9 cellular contexts compared by ENCODE assay signal in genomic region chr3:138936763-138937689, GRCh38. TPM values are rescaled to one million over a fixed set of nuclear protein-coding genes. Genes with fewer than 3 reads are reported as not detected.
DNase-seq lines count a peak whose midpoint lies in the region; ATAC-seq lines count a peak whose summit lies in the region.
"Had no signal": no experiment of that assay in that cellular context is flagged by ENCODE, and none has a peak within 500 bp of the region (broad histone marks: within the 10 kb centered on the region; RNA-seq: fewer than 3 reads in every experiment).

No MANE protein-coding gene starts in this region.

- no peak for ATAC-seq in stimulated activated naive B cell treated with anti-CD40 and anti-IgM and Interleukin-4, amounts not matched to agents 10 μg/mL and 1 μg/mL and 100 μg/mL, for 72 hours (replicated peaks)
- no peak for ATAC-seq in HG02870 (IDR thresholded peaks at IDR 0.05; ENCODE audit: unreplicated experiment)

- no peaks in the 10 kb centered on the region for H3K9me3 ChIP-seq in iPS-18c (ENCODE audit: control insufficient read depth, insufficient read depth, low read length)

- H3K36me3 Mint-ChIP-seq in activated CD4-positive, alpha-beta memory T cell treated with anti-CD3 and anti-CD28 coated beads, Interleukin-2, amount 10 ng/mL, durations not matched to agents 7 days and 5 days (ENCODE audit: low read depth), result peaks cover 2% of the 10 kb centered on the region
- H3K36me3 Mint-ChIP-seq in activated CD4-positive, alpha-beta memory T cell treated with anti-CD3 and anti-CD28 coated beads for 36 hours, result no peaks in the 10 kb centered on the region
- H3K36me3 Mint-ChIP-seq in activated T-helper 1 cell treated with anti-CD3 and anti-CD28 coated beads, Interleukin-12 subunit alpha, Interleukin-12 subunit beta, Interleukin-2, Interleukin-4 antibody, amounts not matched to agents 30 ng/mL and 10 ng/mL and 1 ng/mL, durations not matched to agents 14 hours and 24 hours and 36 hours (ENCODE audit: low read depth), result no peaks in the 10 kb centered on the region
- no peaks in the 10 kb centered on the region for H3K36me3 Mint-ChIP-seq in stimulated activated naive B cell treated with anti-CD40 and anti-IgM and Interleukin-4, amounts not matched to agents 10 μg/mL and 1 μg/mL and 100 μg/mL, for 72 hours

- H3K27ac Mint-ChIP-seq in activated CD4-positive, alpha-beta memory T cell treated with anti-CD3 and anti-CD28 coated beads, Interleukin-2, amount 10 ng/mL, durations not matched to agents 7 days and 5 days, result peak overlapping the region; percentile 35
- H3K27ac Mint-ChIP-seq in activated CD4-positive, alpha-beta memory T cell treated with anti-CD3 and anti-CD28 coated beads for 36 hours, result no peak overlapping the region
- peak overlapping the region; percentile 13 for H3K27ac Mint-ChIP-seq in activated T-helper 1 cell treated with anti-CD3 and anti-CD28 coated beads, Interleukin-12 subunit alpha, Interleukin-12 subunit beta, Interleukin-2, Interleukin-4 antibody, amounts not matched to agents 30 ng/mL and 10 ng/mL and 1 ng/mL, durations not matched to agents 14 hours and 24 hours and 36 hours
- H3K27ac Mint-ChIP-seq in stimulated activated naive B cell treated with anti-CD40 and anti-IgM and Interleukin-4, amounts not matched to agents 10 μg/mL and 1 μg/mL and 100 μg/mL, for 72 hours, result peak overlapping the region; percentile 51

- intact Hi-C loops in activated CD4-positive, alpha-beta memory T cell treated with anti-CD3 and anti-CD28 coated beads for 36 hours (cut with micrococcal nuclease), result loop anchor here (1.0 to 5.0 kb wide), 6 partner anchors 9 to 505 kb away; partner anchors contain the start of gene ESYT3
- intact Hi-C loops in activated T-helper 1 cell treated with anti-CD3 and anti-CD28 coated beads, Interleukin-12 subunit alpha, Interleukin-12 subunit beta, Interleukin-2, Interleukin-4 antibody, amounts not matched to agents 30 ng/mL and 10 ng/mL and 1 ng/mL, durations not matched to agents 14 hours and 24 hours and 36 hours (cut with micrococcal nuclease), result loop anchor here (1.0 to 2.0 kb wide), 3 partner anchors 7 to 392 kb away; no protein-coding TSS in a partner anchor

- POLR2A ChIA-PET in activated CD4-positive, alpha-beta memory T cell treated with anti-CD3 and anti-CD28 coated beads, Interleukin-2, amount 10 ng/mL, durations not matched to agents 7 days and 5 days (lab: Charles Lee), result interaction anchor here (1.3 kb wide), 1 partner anchor 8 kb away, joined by 3 read pairs; no protein-coding TSS in a partner anchor
- POLR2A ChIA-PET in activated CD4-positive, alpha-beta memory T cell treated with anti-CD3 and anti-CD28 coated beads for 36 hours (lab: Charles Lee), result interaction anchor here (0.5 kb wide), 1 partner anchor 281 kb away, joined by 3 read pairs; no protein-coding TSS in a partner anchor

- CTCF ChIA-PET in activated CD4-positive, alpha-beta memory T cell treated with anti-CD3 and anti-CD28 coated beads, Interleukin-2, amount 10 ng/mL, durations not matched to agents 7 days and 5 days (lab: Charles Lee), result interaction anchor here (0.7 to 5.0 kb wide), 20 partner anchors 8 to 1169 kb away, joined by 3 to 27 read pairs (median 6); partner anchors contain the start of genes CEP70, ESYT3, FOXL2 and FOXL2NB
- CTCF ChIA-PET in activated CD4-positive, alpha-beta memory T cell treated with anti-CD3 and anti-CD28 coated beads for 36 hours (lab: Charles Lee), result interaction anchor here (0.6 to 9.7 kb wide), 28 partner anchors 7 to 829 kb away, joined by 3 to 171 read pairs (median 4); partner anchors contain the start of genes CEP70, FOXL2 and FOXL2NB

- no peak overlapping the region for H3K4me3 Mint-ChIP-seq in activated CD4-positive, alpha-beta memory T cell treated with anti-CD3 and anti-CD28 coated beads, Interleukin-2, amount 10 ng/mL, durations not matched to agents 7 days and 5 days
- H3K4me3 Mint-ChIP-seq in activated CD4-positive, alpha-beta memory T cell treated with anti-CD3 and anti-CD28 coated beads for 36 hours, result no peak overlapping the region
- peak overlapping the region; percentile 62 for H3K4me3 Mint-ChIP-seq in activated T-helper 1 cell treated with anti-CD3 and anti-CD28 coated beads, Interleukin-12 subunit alpha, Interleukin-12 subunit beta, Interleukin-2, Interleukin-4 antibody, amounts not matched to agents 30 ng/mL and 10 ng/mL and 1 ng/mL, durations not matched to agents 14 hours and 24 hours and 36 hours
- peak overlapping the region in 1 of 2 donors; percentile 80 for H3K4me3 Mint-ChIP-seq in stimulated activated naive B cell treated with anti-CD40 and anti-IgM and Interleukin-4, amounts not matched to agents 10 μg/mL and 1 μg/mL and 100 μg/mL, for 72 hours

- peak overlapping the region; percentile 29; the same call in 1 of the 2 replicates for H3K4me3 ChIP-seq in iPS-18c (ENCODE audit: insufficient read depth, low read depth, low read length)

- peaks cover 82% of the 10 kb centered on the region for H3K27me3 Mint-ChIP-seq in activated CD4-positive, alpha-beta memory T cell treated with anti-CD3 and anti-CD28 coated beads, Interleukin-2, amount 10 ng/mL, durations not matched to agents 7 days and 5 days
- H3K27me3 Mint-ChIP-seq in activated CD4-positive, alpha-beta memory T cell treated with anti-CD3 and anti-CD28 coated beads for 36 hours, result peaks cover 79% of the 10 kb centered on the region
- peaks cover 71% of the 10 kb centered on the region for H3K27me3 Mint-ChIP-seq in activated T-helper 1 cell treated with anti-CD3 and anti-CD28 coated beads, Interleukin-12 subunit alpha, Interleukin-12 subunit beta, Interleukin-2, Interleukin-4 antibody, amounts not matched to agents 30 ng/mL and 10 ng/mL and 1 ng/mL, durations not matched to agents 14 hours and 24 hours and 36 hours (ENCODE audit: insufficient read depth)
- peaks cover 71 to 92% of the 10 kb centered on the region in 2 donors for H3K27me3 Mint-ChIP-seq in stimulated activated naive B cell treated with anti-CD40 and anti-IgM and Interleukin-4, amounts not matched to agents 10 μg/mL and 1 μg/mL and 100 μg/mL, for 72 hours

- H3K4me1 Mint-ChIP-seq in activated CD4-positive, alpha-beta memory T cell treated with anti-CD3 and anti-CD28 coated beads, Interleukin-2, amount 10 ng/mL, durations not matched to agents 7 days and 5 days, result peaks cover 26% of the 10 kb centered on the region
- peaks cover 30% of the 10 kb centered on the region for H3K4me1 Mint-ChIP-seq in activated CD4-positive, alpha-beta memory T cell treated with anti-CD3 and anti-CD28 coated beads for 36 hours (ENCODE audit: low read depth)
- H3K4me1 Mint-ChIP-seq in activated T-helper 1 cell treated with anti-CD3 and anti-CD28 coated beads, Interleukin-12 subunit alpha, Interleukin-12 subunit beta, Interleukin-2, Interleukin-4 antibody, amounts not matched to agents 30 ng/mL and 10 ng/mL and 1 ng/mL, durations not matched to agents 14 hours and 24 hours and 36 hours (ENCODE audit: low read depth), result peaks cover 15% of the 10 kb centered on the region
- peaks cover 23 to 45% of the 10 kb centered on the region in 2 donors for H3K4me1 Mint-ChIP-seq in stimulated activated naive B cell treated with anti-CD40 and anti-IgM and Interleukin-4, amounts not matched to agents 10 μg/mL and 1 μg/mL and 100 μg/mL, for 72 hours

- DNase-seq in activated CD4-positive, alpha-beta memory T cell treated with anti-CD3 and anti-CD28 coated beads, Interleukin-2, amount 10 ng/mL, durations not matched to agents 7 days and 5 days, result no peak
- DNase-seq in activated CD4-positive, alpha-beta memory T cell treated with anti-CD3 and anti-CD28 coated beads for 36 hours, result no peak
- DNase-seq in activated T-helper 1 cell treated with anti-CD3 and anti-CD28 coated beads, Interleukin-12 subunit alpha, Interleukin-12 subunit beta, Interleukin-2, Interleukin-4 antibody, amounts not matched to agents 30 ng/mL and 10 ng/mL and 1 ng/mL, durations not matched to agents 14 hours and 24 hours and 36 hours (ENCODE audit: low spot score), result no peak
- no peak for DNase-seq in stimulated activated naive B cell treated with anti-CD40 and anti-IgM and Interleukin-4, amounts not matched to agents 10 μg/mL and 1 μg/mL and 100 μg/mL, for 72 hours
- DNase-seq in midbrain (lab: John Stamatoyannopoulos, UW) (no peak), NCI-H2171 treated with DMSO at 0.1 percent for 48 hours (lab: John Stamatoyannopoulos, UW) (no peak)

- no peaks in the 10 kb centered on the region for H3K9me3 Mint-ChIP-seq in activated CD4-positive, alpha-beta memory T cell treated with anti-CD3 and anti-CD28 coated beads, Interleukin-2, amount 10 ng/mL, durations not matched to agents 7 days and 5 days
- no peaks in the 10 kb centered on the region for H3K9me3 Mint-ChIP-seq in activated CD4-positive, alpha-beta memory T cell treated with anti-CD3 and anti-CD28 coated beads for 36 hours
- H3K9me3 Mint-ChIP-seq in activated T-helper 1 cell treated with anti-CD3 and anti-CD28 coated beads, Interleukin-12 subunit alpha, Interleukin-12 subunit beta, Interleukin-2, Interleukin-4 antibody, amounts not matched to agents 30 ng/mL and 10 ng/mL and 1 ng/mL, durations not matched to agents 14 hours and 24 hours and 36 hours, result no peaks in the 10 kb centered on the region
- H3K9me3 Mint-ChIP-seq in stimulated activated naive B cell treated with anti-CD40 and anti-IgM and Interleukin-4, amounts not matched to agents 10 μg/mL and 1 μg/mL and 100 μg/mL, for 72 hours, result no peaks in the 10 kb centered on the region

RNA-seq across cellular contexts. Expression of gene FOXL2, which starts 9.9 kb away (rescaled TPM):
- total RNA-seq in activated CD4-positive, alpha-beta memory T cell treated with anti-CD3 and anti-CD28 coated beads, Interleukin-2, amount 10 ng/mL, durations not matched to agents 7 days and 5 days, result not detected
- not detected for total RNA-seq in activated CD4-positive, alpha-beta memory T cell treated with anti-CD3 and anti-CD28 coated beads for 36 hours
- total RNA-seq in activated T-helper 1 cell treated with anti-CD3 and anti-CD28 coated beads, Interleukin-12 subunit alpha, Interleukin-12 subunit beta, Interleukin-2, Interleukin-4 antibody, amounts not matched to agents 30 ng/mL and 10 ng/mL and 1 ng/mL, durations not matched to agents 14 hours and 24 hours and 36 hours, result not detected in 2 replicates

RNA-seq across cellular contexts. Expression of gene FOXL2NB, which starts 10.0 kb away (rescaled TPM):
- total RNA-seq in activated CD4-positive, alpha-beta memory T cell treated with anti-CD3 and anti-CD28 coated beads, Interleukin-2, amount 10 ng/mL, durations not matched to agents 7 days and 5 days, result not detected
- total RNA-seq in activated CD4-positive, alpha-beta memory T cell treated with anti-CD3 and anti-CD28 coated beads for 36 hours, result not detected
- total RNA-seq in activated T-helper 1 cell treated with anti-CD3 and anti-CD28 coated beads, Interleukin-12 subunit alpha, Interleukin-12 subunit beta, Interleukin-2, Interleukin-4 antibody, amounts not matched to agents 30 ng/mL and 10 ng/mL and 1 ng/mL, durations not matched to agents 14 hours and 24 hours and 36 hours, result not detected in 2 replicates
- total RNA-seq: pulmonary artery endothelial cell had no signal
